In the genomic region with DNA sequence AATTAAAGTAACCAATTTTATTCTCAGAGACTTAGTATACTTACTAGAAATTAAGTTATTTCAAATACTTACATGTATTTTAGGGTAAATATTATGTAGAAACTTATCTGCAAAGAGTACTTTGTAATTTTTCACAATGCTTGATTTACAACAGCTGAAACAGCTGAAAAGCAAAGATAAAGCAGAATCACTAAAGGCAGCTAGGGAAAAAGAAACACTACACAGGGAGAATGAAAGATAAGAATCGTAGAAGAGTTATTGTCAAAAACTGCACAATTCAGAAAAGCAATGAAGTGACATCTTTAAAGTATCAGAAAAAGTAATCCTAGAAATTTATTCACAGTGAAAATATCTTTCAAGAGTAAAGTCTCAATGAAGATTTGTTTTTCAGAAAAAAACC, we compare ENCODE assay signal across 8 cellular contexts.
"Had no signal": no experiment of that assay in that cellular context is flagged by ENCODE, and none has a peak within 500 bp of the region (broad histone marks: within the 10 kb centered on the region; RNA-seq: fewer than 3 reads in every experiment).

No MANE protein-coding gene starts in this region.

- H3K4me3 ChIP-seq: GM23338 had no signal

- H3K4me2 ChIP-seq: GM23338 had no signal

- DNase-seq: H9, HCEC 1CT, IMR-90, KBM-7 had no signal

- H2AFZ ChIP-seq: GM23338 had no signal

- FAIRE-seq: H1, H54, HTR-8/SVneo had no signal

- ATAC-seq: GM23338 had no signal

- H3K9me3 Mint-ChIP-seq: GM23338, H9 had no signal

- H3K27ac Mint-ChIP-seq: GM23338, H9 had no signal

- H3K4me3 Mint-ChIP-seq: GM23338, H9 had no signal
